13 cellular contexts compared by ENCODE assay signal in genomic region chr4:85603437-85604336, GRCh38.
DNase-seq lines count a peak whose midpoint lies in the region; ATAC-seq and TF ChIP-seq lines count a peak whose summit lies in the region.
"Had no signal": no experiment of that assay in that cellular context is flagged by ENCODE, and none has a peak within 500 bp of the region (broad histone marks: within the 10 kb centered on the region; RNA-seq: fewer than 3 reads in every experiment).

No MANE protein-coding gene starts in this region.

- H3K9me2 ChIP-seq in DOHH2 (replicated peaks; ENCODE audit: control insufficient read depth, low read length), result no peaks in the 10 kb centered on the region

- peak overlapping the region; percentile 13 for H3K4me2 ChIP-seq in DOHH2 (ENCODE audit: low read length)

- TF ChIP-seq POLR2A in breast epithelium (IDR thresholded peaks at IDR 0.05), result no peak

- H3K4me3 ChIP-seq in DOHH2 (ENCODE audit: low read length) (no peak overlapping the region), breast epithelium (no peak overlapping the region)
- H3K4me3 ChIP-seq: esophagus muscularis mucosa, SJSA1 had no signal

- H4K20me1 ChIP-seq in DOHH2 (ENCODE audit: control insufficient read depth, insufficient read depth, low read depth, low read length), result no peaks in the 10 kb centered on the region

- no peaks in the 10 kb centered on the region for H3K27me3 ChIP-seq in DOHH2 (ENCODE audit: control insufficient read depth, low read length)
- no peaks in the 10 kb centered on the region for H3K27me3 ChIP-seq in breast epithelium
- H3K27me3 ChIP-seq: esophagus muscularis mucosa, SJSA1 had no signal

- H3K9me3 ChIP-seq in DOHH2 (ENCODE audit: control insufficient read depth, insufficient read depth, low read length), result no peaks in the 10 kb centered on the region
- no peaks in the 10 kb centered on the region for H3K9me3 ChIP-seq in breast epithelium
- H3K9me3 ChIP-seq: esophagus muscularis mucosa, SJSA1 had no signal

- H3K27ac Mint-ChIP-seq in activated naive CD4-positive, alpha-beta T cell treated with anti-CD3 and anti-CD28 coated beads, Interleukin-2, amount 50 U/mL, for 72 hours, result no peak overlapping the region
- H3K27ac Mint-ChIP-seq: activated T-helper 2 cell treated with anti-CD3 and anti-CD28 coated beads, Interferon-gamma antibody, Interleukin-2, Interleukin-4, amounts not matched to agents 10 μg/mL and 5 μg/mL and 100 μg/mL, durations not matched to agents 14 hours and 24 hours and 36 hours; CD4-positive, CD25-positive, alpha-beta regulatory T cell had no signal

- no peak for TF ChIP-seq CTCF in DOHH2 (IDR thresholded peaks at IDR 0.05; ENCODE audit: low read depth, low read length, poor library complexity, severe bottlenecking)
- TF ChIP-seq CTCF in breast epithelium (IDR thresholded peaks at IDR 0.05), result no peak

- H3K4me1 ChIP-seq in DOHH2 (ENCODE audit: control insufficient read depth, low read length) (peaks cover 33% of the 10 kb centered on the region), breast epithelium (no peaks in the 10 kb centered on the region)
- H3K4me1 ChIP-seq: SJSA1 had no signal

- no peaks in the 10 kb centered on the region for H3K79me2 ChIP-seq in DOHH2 (ENCODE audit: control insufficient read depth, low read length)

- DNase-seq in NCI-H2029 (lab: John Stamatoyannopoulos, UW) (peak; percentile 83), foreskin melanocyte (peak; percentile 40), breast epithelium (ENCODE audit: low spot score in 2 of 2) (no peak), NCI-H82 (lab: John Stamatoyannopoulos, UW) (no peak), T-helper 1 cell (no peak)
- no peak for DNase-seq in activated naive CD4-positive, alpha-beta T cell treated with anti-CD3 and anti-CD28 coated beads, Interleukin-2, amount 50 U/mL, for 72 hours (ENCODE audit: low spot score in 2 of 2)
- DNase-seq: CD4-positive, CD25-positive, alpha-beta regulatory T cell had no signal

- no peaks in the 10 kb centered on the region for H3K36me3 ChIP-seq in DOHH2 (ENCODE audit: control insufficient read depth, low read length)
- no peaks in the 10 kb centered on the region for H3K36me3 ChIP-seq in breast epithelium
- H3K36me3 ChIP-seq: esophagus muscularis mucosa, SJSA1 had no signal

- intact Hi-C loops in breast epithelium (cut with DNase I; ENCODE audit: low total_unique reads), result loop anchor here (10.0 kb wide), 1 partner anchor 371 kb away; no protein-coding TSS in a partner anchor

- no peak overlapping the region for H3K27ac ChIP-seq in DOHH2 (ENCODE audit: low read depth, low read length)
- H3K27ac ChIP-seq in breast epithelium, result no peak overlapping the region
- H3K27ac ChIP-seq: esophagus muscularis mucosa, SJSA1 had no signal

- no peaks in the 10 kb centered on the region for H3K36me3 Mint-ChIP-seq in activated naive CD4-positive, alpha-beta T cell treated with anti-CD3 and anti-CD28 coated beads, Interleukin-2, amount 50 U/mL, for 72 hours
- H3K36me3 Mint-ChIP-seq: CD4-positive, CD25-positive, alpha-beta regulatory T cell had no signal

- no peaks in the 10 kb centered on the region for H3F3A ChIP-seq in DOHH2 (ENCODE audit: control insufficient read depth, insufficient read depth)

- ATAC-seq in GM21723 (IDR thresholded peaks at IDR 0.05; ENCODE audit: unreplicated experiment), result peak; percentile 40
- no peak for ATAC-seq in activated naive CD4-positive, alpha-beta T cell treated with anti-CD3 and anti-CD28 coated beads, Interleukin-2, amount 50 U/mL, for 72 hours

- peaks cover 3 to 4% of the 10 kb centered on the region in 2 donors for H3K9me3 Mint-ChIP-seq in activated naive CD4-positive, alpha-beta T cell treated with anti-CD3 and anti-CD28 coated beads, Interleukin-2, amount 50 U/mL, for 72 hours
- H3K9me3 Mint-ChIP-seq: activated T-helper 2 cell treated with anti-CD3 and anti-CD28 coated beads, Interferon-gamma antibody, Interleukin-2, Interleukin-4, amounts not matched to agents 10 μg/mL and 5 μg/mL and 100 μg/mL, durations not matched to agents 14 hours and 24 hours and 36 hours; neural crest cell had no signal

Comparison
In these comparisons a context has a peak if more than half of its experiments do, and no peak if none do; other contexts are left out.
1. DNase-seq: peak in NCI-H2029 (single experiment) and foreskin melanocyte (single experiment); none in breast epithelium (0 of 2), activated naive CD4-positive, alpha-beta T cell treated with anti-CD3 and anti-CD28 coated beads, Interleukin-2, amount 50 U/mL, for 72 hours (0 of 2), NCI-H82 (single experiment) and T-helper 1 cell (0 of 5).